In the genomic region with DNA sequence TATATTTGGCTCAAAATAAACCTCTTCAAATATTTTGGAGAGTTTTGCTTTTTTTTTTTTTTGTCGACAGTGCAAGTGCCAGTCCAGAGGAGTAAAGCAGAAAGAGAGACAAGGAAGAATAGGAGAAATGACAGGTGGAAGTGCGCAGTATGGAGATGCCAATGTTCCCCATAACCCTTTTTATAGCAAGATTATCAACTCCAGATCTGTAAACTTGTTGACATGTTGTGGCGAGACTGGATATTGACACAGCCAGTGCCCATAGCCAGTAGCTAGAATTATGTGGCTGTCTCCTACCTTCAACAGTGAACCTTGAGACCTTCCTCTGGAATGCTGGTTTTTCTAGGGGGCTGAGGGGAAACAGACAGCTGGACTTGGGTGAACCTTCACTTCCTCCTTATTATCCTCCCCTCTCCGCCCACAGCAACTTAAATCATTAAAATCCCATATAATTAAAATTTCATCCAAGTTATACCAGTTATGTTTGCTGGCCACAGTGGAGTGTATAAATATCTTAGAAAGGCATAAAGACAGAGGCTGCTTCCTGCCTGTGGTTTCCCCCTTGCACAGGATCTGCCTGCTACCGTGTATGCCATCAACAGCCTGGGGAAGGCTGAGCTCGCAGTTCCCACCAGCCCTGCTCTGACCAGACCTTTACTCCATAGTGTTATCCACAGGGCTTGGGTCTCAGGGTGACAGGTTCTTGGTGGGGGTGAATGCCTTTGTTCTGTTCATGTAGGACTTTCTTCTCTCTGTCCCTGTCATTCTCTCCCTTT, we compare ENCODE assay signal across 12 cellular contexts.
DNase-seq lines count a peak whose midpoint lies in the region; ATAC-seq and TF ChIP-seq lines count a peak whose summit lies in the region.
"Had no signal": no experiment of that assay in that cellular context is flagged by ENCODE, and none has a peak within 500 bp of the region (broad histone marks: within the 10 kb centered on the region; RNA-seq: fewer than 3 reads in every experiment).

No MANE protein-coding gene starts in this region.

- H2BK15ac ChIP-seq in mesendoderm (replicated peaks; ENCODE audit: low read depth) = no peak overlapping the region

- H3K27me3 ChIP-seq in mesendoderm (ENCODE audit: insufficient read depth, low read length, poor library complexity) (no peaks in the 10 kb centered on the region), H7 (ENCODE audit: control insufficient read depth, insufficient read depth, low read length) (no peaks in the 10 kb centered on the region), Karpas-422 (ENCODE audit: low read length) (no peaks in the 10 kb centered on the region), body of pancreas (no peaks in the 10 kb centered on the region)
- H3K27me3 ChIP-seq: adrenal gland, thyroid gland had no signal

- no peak overlapping the region for H3K56ac ChIP-seq in mesendoderm (ENCODE audit: low read length)

- H4K5ac ChIP-seq in mesendoderm (ENCODE audit: low read length) = no peak overlapping the region

- H3K18ac ChIP-seq in mesendoderm (ENCODE audit: low read length) = no peak overlapping the region

- H2AK5ac ChIP-seq in mesendoderm (ENCODE audit: low read length) = no peak overlapping the region

- H3K9me2 ChIP-seq in Karpas-422 (replicated peaks; ENCODE audit: insufficient read depth, low read length) = no peaks in the 10 kb centered on the region

- peaks cover 22% of the 10 kb centered on the region for H3K4me1 Mint-ChIP-seq in activated CD4-positive, alpha-beta T cell treated with anti-CD3 and anti-CD28 coated beads, Interleukin-2, amount 10 ng/mL, durations not matched to agents 7 days and 5 days

- no peaks in the 10 kb centered on the region for H4K20me1 ChIP-seq in Karpas-422 (ENCODE audit: insufficient read depth, low read depth, low read length)

- POLR2A ChIA-PET in activated CD4-positive, alpha-beta T cell treated with anti-CD3 and anti-CD28 coated beads, Interleukin-2, amount 10 ng/mL, durations not matched to agents 7 days and 5 days (lab: Charles Lee) = no interaction called here

- H2BK5ac ChIP-seq in mesendoderm (ENCODE audit: low read length) = no peak overlapping the region

- CTCF ChIA-PET in activated CD4-positive, alpha-beta T cell treated with anti-CD3 and anti-CD28 coated beads, Interleukin-2, amount 10 ng/mL, durations not matched to agents 7 days and 5 days (lab: Charles Lee) = interaction anchor here (0.6 to 2.0 kb wide), 5 partner anchors 8 to 317 kb away, joined by 3 to 6 read pairs (median 5); no protein-coding TSS in a partner anchor

- H3K9me3 ChIP-seq in Karpas-422 (ENCODE audit: low read length) = peaks cover 4% of the 10 kb centered on the region; the same call in 1 of the 2 replicates
- no peaks in the 10 kb centered on the region for H3K9me3 ChIP-seq in body of pancreas
- H3K9me3 ChIP-seq: adrenal gland, thyroid gland had no signal

- H3K79me1 ChIP-seq in mesendoderm (ENCODE audit: low read length) = no peaks in the 10 kb centered on the region

- no peak overlapping the region for H2AFZ ChIP-seq in Karpas-422 (ENCODE audit: low read length)

- TF ChIP-seq POLR2A in body of pancreas (IDR thresholded peaks at IDR 0.05) = no peak

- H3K4me1 ChIP-seq in mesendoderm (ENCODE audit: control insufficient read depth, low read depth, low read length) = no peaks in the 10 kb centered on the region
- no peaks in the 10 kb centered on the region for H3K4me1 ChIP-seq in Karpas-422 (ENCODE audit: low read length)
- no peaks in the 10 kb centered on the region for H3K4me1 ChIP-seq in body of pancreas
- H3K4me1 ChIP-seq: adrenal gland, thyroid gland had no signal

- no peak for ATAC-seq in body of pancreas
- ATAC-seq: K562 had no signal

- H3K9ac ChIP-seq in mesendoderm (ENCODE audit: low read length) = no peak overlapping the region
- H3K9ac ChIP-seq in Karpas-422 (ENCODE audit: low read length) = no peak overlapping the region

- TF ChIP-seq CTCF in LNCaP clone FGC (IDR thresholded peaks at IDR 0.05; ENCODE audit: control insufficient read depth, extremely low read depth, insufficient read depth) (no peak), body of pancreas (IDR thresholded peaks at IDR 0.05) (no peak)

- H3K23ac ChIP-seq in mesendoderm (ENCODE audit: low read length) = peak overlapping the region; percentile 11

- no CpG with 5 or more reads among the region's 6 CpGs for WGBS in mesendoderm (ENCODE audit: extremely low coverage, insufficient coverage, low lambda C conversion rate)
- WGBS in body of pancreas, 2 donors = 76 to 79% methylated on average over 6 of the region's 6 CpGs

- H2BK120ac ChIP-seq in mesendoderm (ENCODE audit: low read depth, low read length) = no peak overlapping the region

- DNase-seq in GDM1 (lab: John Stamatoyannopoulos, UW) = peak; percentile 74
- peak; percentile 96 for DNase-seq in LNCaP clone FGC (ENCODE audit: low read depth)
- peak; percentile 50 for DNase-seq in activated CD4-positive, alpha-beta T cell treated with anti-CD3 and anti-CD28 coated beads, Interleukin-2, amount 10 ng/mL, durations not matched to agents 7 days and 5 days
- no peak for DNase-seq in mesendoderm
- no peak for DNase-seq in H7
- no peak for DNase-seq in Karpas-422
- no peak for DNase-seq in body of pancreas
- DNase-seq in medulla oblongata (ENCODE audit: extremely low spot score) = no peak
- DNase-seq: SW 1271, thyroid gland had no signal

- H3K9me3 Mint-ChIP-seq in activated CD4-positive, alpha-beta T cell treated with anti-CD3 and anti-CD28 coated beads, Interleukin-2, amount 10 ng/mL, durations not matched to agents 7 days and 5 days = peaks cover 7% of the 10 kb centered on the region

- H3K4me3 ChIP-seq in LNCaP clone FGC (ENCODE audit: low read depth, low read length) = no peak overlapping the region; the same call in 1 of the 2 replicates
- no peak overlapping the region for H3K4me3 ChIP-seq in mesendoderm (ENCODE audit: low read length)
- no peak overlapping the region for H3K4me3 ChIP-seq in H7 (ENCODE audit: insufficient read depth, low read depth, low read length)
- no peak overlapping the region for H3K4me3 ChIP-seq in Karpas-422 (ENCODE audit: low read length)
- H3K4me3 ChIP-seq in body of pancreas = no peak overlapping the region
- H3K4me3 ChIP-seq: adrenal gland, K562, thyroid gland had no signal

- no peak overlapping the region for H3K4ac ChIP-seq in mesendoderm (ENCODE audit: low read depth, low read length)

- H3K4me2 ChIP-seq in mesendoderm (ENCODE audit: low read length) (no peak overlapping the region), Karpas-422 (ENCODE audit: low read depth, low read length, poor library complexity, severe bottlenecking) (no peak overlapping the region)

- H4K8ac ChIP-seq in mesendoderm (ENCODE audit: low read depth, low read length) = no peak overlapping the region

- peaks cover 4% of the 10 kb centered on the region for H3K36me3 Mint-ChIP-seq in activated CD4-positive, alpha-beta T cell treated with anti-CD3 and anti-CD28 coated beads, Interleukin-2, amount 10 ng/mL, durations not matched to agents 7 days and 5 days (ENCODE audit: low read depth)

- H3K4me3 Mint-ChIP-seq in activated CD4-positive, alpha-beta T cell treated with anti-CD3 and anti-CD28 coated beads, Interleukin-2, amount 10 ng/mL, durations not matched to agents 7 days and 5 days = no peak overlapping the region

- H3K27ac ChIP-seq in mesendoderm (ENCODE audit: low read depth, low read length) (no peak overlapping the region), Karpas-422 (ENCODE audit: low read length) (no peak overlapping the region), body of pancreas (no peak overlapping the region)
- H3K27ac ChIP-seq: adrenal gland, thyroid gland had no signal

- H3K27ac Mint-ChIP-seq in activated CD4-positive, alpha-beta T cell treated with anti-CD3 and anti-CD28 coated beads, Interleukin-2, amount 10 ng/mL, durations not matched to agents 7 days and 5 days = no peak overlapping the region

- intact Hi-C loops in body of pancreas (cut with DNase I) = no loop called here

- no peaks in the 10 kb centered on the region for H3K79me2 ChIP-seq in mesendoderm (ENCODE audit: control insufficient read depth, insufficient read depth, low read length)
- no peaks in the 10 kb centered on the region for H3K79me2 ChIP-seq in Karpas-422 (ENCODE audit: low read length)

- H3K27me3 Mint-ChIP-seq in activated CD4-positive, alpha-beta T cell treated with anti-CD3 and anti-CD28 coated beads, Interleukin-2, amount 10 ng/mL, durations not matched to agents 7 days and 5 days = no peaks in the 10 kb centered on the region

- H3K36me3 ChIP-seq in mesendoderm (ENCODE audit: control insufficient read depth, insufficient read depth, low read length) = no peaks in the 10 kb centered on the region
- no peaks in the 10 kb centered on the region for H3K36me3 ChIP-seq in H7 (replicated peaks; ENCODE audit: control insufficient read depth, insufficient read depth, low read length)
- H3K36me3 ChIP-seq in Karpas-422 (ENCODE audit: insufficient read depth, low read length) = no peaks in the 10 kb centered on the region
- H3K36me3 ChIP-seq in body of pancreas (replicated peaks in 1 of 2; ENCODE audit: insufficient read depth in 1 of 2, low read depth in 2 of 2) = no peaks in the 10 kb centered on the region
- H3K36me3 ChIP-seq: adrenal gland, thyroid gland had no signal

Comparison
In these comparisons a context has a peak if more than half of its experiments do, and no peak if none do; other contexts are left out.
1. DNase-seq: peak in GDM1 (single experiment), LNCaP clone FGC (single experiment) and activated CD4-positive, alpha-beta T cell treated with anti-CD3 and anti-CD28 coated beads, Interleukin-2, amount 10 ng/mL, durations not matched to agents 7 days and 5 days (single experiment); none in mesendoderm (single experiment), H7 (single experiment), Karpas-422 (single experiment), body of pancreas (0 of 4) and medulla oblongata (single experiment).